Comparison of ENCODE assay signal across 1 cellular context in the genomic region with DNA sequence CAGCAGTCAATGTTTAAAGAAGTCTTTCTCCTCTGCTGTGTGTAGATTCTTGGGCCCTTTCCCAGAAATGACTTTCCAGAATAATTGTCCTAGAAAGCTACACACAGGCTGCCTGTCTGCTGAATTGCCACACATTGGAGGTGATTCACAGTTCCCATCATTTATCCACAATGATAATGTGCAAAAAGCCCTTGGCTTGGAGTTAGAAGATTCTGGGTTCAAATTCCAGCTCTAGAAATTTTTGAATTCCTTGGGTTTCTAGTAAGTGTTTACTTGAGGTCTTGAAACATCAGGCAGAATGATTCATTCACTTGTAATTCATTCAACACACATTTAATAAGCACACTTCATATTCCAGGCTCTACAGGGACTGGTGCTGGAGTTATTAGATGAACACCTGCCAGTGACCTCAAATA.
TF ChIP-seq lines count a peak whose summit lies in the region.

No MANE protein-coding gene starts in this region.

TF ChIP-seq in SK-N-SH, 30 proteins besides CTCF, POLR2A, EP300 and RAD21 (continued from another document):
- TF ChIP-seq REST (IDR thresholded peaks at IDR 0.05; ENCODE audit: low read depth, low read length) = no peak
- peak; percentile 50 for TF ChIP-seq TCF12 (IDR thresholded peaks at IDR 0.05)
